In the genomic region with DNA sequence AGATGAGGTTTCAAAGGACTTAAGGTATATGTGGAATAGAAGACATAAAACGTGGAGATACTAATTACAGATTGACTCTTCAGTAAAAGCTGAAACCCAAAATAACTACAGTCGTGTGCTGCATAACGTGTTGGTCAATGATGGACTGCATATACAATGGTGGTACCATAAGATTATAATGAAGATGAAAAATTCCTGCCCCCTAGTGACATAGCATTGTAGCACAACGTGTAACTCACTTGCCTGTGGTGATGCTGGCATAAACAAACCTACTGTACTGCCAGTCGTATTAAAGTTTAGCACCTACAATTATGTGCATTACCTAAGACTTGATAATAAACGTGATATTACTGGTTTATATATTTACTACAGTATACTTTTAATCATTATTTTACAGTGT, we compare ENCODE assay signal across 14 cellular contexts.
DNase-seq lines count a peak whose midpoint lies in the region; ATAC-seq, FAIRE-seq and TF ChIP-seq lines count a peak whose summit lies in the region.
"Had no signal": no experiment of that assay in that cellular context is flagged by ENCODE, and none has a peak within 500 bp of the region (broad histone marks: within the 10 kb centered on the region; RNA-seq: fewer than 3 reads in every experiment).

No MANE protein-coding gene starts in this region.

- H3K9ac ChIP-seq in Loucy (ENCODE audit: low read depth, low read length, poor library complexity, severe bottlenecking), result no peak overlapping the region

- no peak for DNase-seq in BJ (ENCODE audit: low read depth)
- peak; percentile 1 to 5 for DNase-seq in erythroblast (lab: John Stamatoyannopoulos, UW)
- no peak for DNase-seq in GM12892 (ENCODE audit: insufficient read length)
- no peak for DNase-seq in SKM-1 (lab: John Stamatoyannopoulos, UW; ENCODE audit: unreplicated experiment)
- DNase-seq in glomerular visceral epithelial cell (ENCODE audit: extremely low spot score), result no peak
- DNase-seq: activated CD4-positive, CD25-positive, alpha-beta regulatory T cell treated with anti-CD3 and anti-CD28 coated beads, Interleukin-2, amount 50 U/mL, for 72 hours; DMS79 treated with DMSO at 0.1 percent for 48 hours; kidney; NCI-H510A; stimulated activated naive CD4-positive, alpha-beta T cell had no signal

- H3K27me3 ChIP-seq in BJ (ENCODE audit: control insufficient read depth, insufficient read depth, low read length) (no peaks in the 10 kb centered on the region), Loucy (ENCODE audit: insufficient read depth, low read length, poor library complexity, severe bottlenecking) (no peaks in the 10 kb centered on the region)
- H3K27me3 ChIP-seq: right atrium auricular region had no signal

- H3K9me2 ChIP-seq in Loucy (replicated peaks; ENCODE audit: low read depth, low read length), result no peaks in the 10 kb centered on the region

- H2AFZ ChIP-seq in Loucy (ENCODE audit: low read length), result no peak overlapping the region

- no peaks in the 10 kb centered on the region for H3K4me1 ChIP-seq in Loucy (ENCODE audit: insufficient read depth, low read length, poor library complexity, severe bottlenecking)
- H3K4me1 ChIP-seq: right atrium auricular region had no signal

- POLR2A ChIA-PET in BJ (lab: Charles Lee), result no interaction called here

- H4K20me1 ChIP-seq in Loucy (ENCODE audit: insufficient read depth, low read length, poor library complexity, severe bottlenecking), result no peaks in the 10 kb centered on the region

- H3K36me3 ChIP-seq in BJ (ENCODE audit: control insufficient read depth, insufficient read depth, low read length), result no peaks in the 10 kb centered on the region
- no peaks in the 10 kb centered on the region for H3K36me3 ChIP-seq in Loucy (ENCODE audit: insufficient read depth, low read length)
- H3K36me3 ChIP-seq: right atrium auricular region had no signal

- ATAC-seq in GM21526 (IDR thresholded peaks at IDR 0.05; ENCODE audit: low FRiP score, unreplicated experiment) (peak; percentile 81), GM21825 (IDR thresholded peaks at IDR 0.05; ENCODE audit: unreplicated experiment) (no peak)

- H3K79me2 ChIP-seq in Loucy (ENCODE audit: insufficient read depth, low read length), result no peaks in the 10 kb centered on the region

- no peak for FAIRE-seq in GM12892 (lab: Jason Lieb, UNC)
- FAIRE-seq: kidney had no signal

- no peak overlapping the region for H3K4me2 ChIP-seq in Loucy (ENCODE audit: low read depth, low read length, poor library complexity, severe bottlenecking)

- no peak for TF ChIP-seq POLR2A in erythroblast (IDR thresholded peaks at IDR 0.05; ENCODE audit: low read length)
- no peak for TF ChIP-seq POLR2A in GM12892 (IDR thresholded peaks at IDR 0.05; ENCODE audit: low read depth, low read length)

- H3F3A ChIP-seq in Loucy (ENCODE audit: low read depth), result no peaks in the 10 kb centered on the region

- H3K9me3 ChIP-seq in Loucy (ENCODE audit: insufficient read depth, low read depth, low read length), result no peaks in the 10 kb centered on the region
- H3K9me3 ChIP-seq: right atrium auricular region had no signal

- peak; percentile 37 for TF ChIP-seq CTCF in BJ (IDR thresholded peaks at IDR 0.05; ENCODE audit: insufficient read depth, low read depth, low read length)
- TF ChIP-seq CTCF in Loucy (conservative IDR thresholded peaks at IDR 0.05; ENCODE audit: low read length), result peak; percentile 62

- CTCF ChIA-PET in BJ (lab: Yijun Ruan, JAX), result interaction anchor here (1.0 to 1.5 kb wide), 2 partner anchors 10 to 16 kb away, joined by 3 to 8 read pairs; no protein-coding TSS in a partner anchor

- H3K4me3 ChIP-seq in BJ (ENCODE audit: low read depth, low read length) (no peak overlapping the region), Loucy (ENCODE audit: low read length, poor library complexity, severe bottlenecking) (no peak overlapping the region)
- H3K4me3 ChIP-seq: right atrium auricular region had no signal

Comparison
In these comparisons a context has a peak if more than half of its experiments do, and no peak if none do; other contexts are left out.
1. DNase-seq: peak in erythroblast (2 of 2); none in BJ (single experiment), GM12892 (single experiment), SKM-1 (single experiment) and glomerular visceral epithelial cell (single experiment).